8 cellular contexts compared by ENCODE assay signal in genomic region chr20:34956041-34956458, GRCh38. TPM values are rescaled to one million over a fixed set of nuclear protein-coding genes. Genes with fewer than 3 reads are reported as not detected.
DNase-seq lines count a peak whose midpoint lies in the region; ATAC-seq and TF ChIP-seq lines count a peak whose summit lies in the region.

No MANE protein-coding gene starts in this region.

- intact Hi-C loops in gastrocnemius medialis (cut with DNase I; ENCODE audit: low total_unique reads): loop anchor here (10.0 kb wide), 1 partner anchor 139 kb away; the partner anchor contains the start of gene TRPC4AP

- peak overlapping the region; percentile 83 to 97 for H3K27ac Mint-ChIP-seq in T-cell

- TF ChIP-seq POLR2A in gastrocnemius medialis (IDR thresholded peaks at IDR 0.05): no peak

- ATAC-seq in GM18499 (IDR thresholded peaks at IDR 0.05; ENCODE audit: insufficient read depth, unreplicated experiment): peak; percentile 15
- no peak for ATAC-seq in T-cell (replicated peaks in 1 of 4)
- ATAC-seq in gastrocnemius medialis: no peak
- ATAC-seq in GM18868 (IDR thresholded peaks at IDR 0.05; ENCODE audit: unreplicated experiment): no peak
- ATAC-seq in HG03442 (IDR thresholded peaks at IDR 0.05; ENCODE audit: unreplicated experiment): no peak

- H3K9me3 ChIP-seq in gastrocnemius medialis: no peaks in the 10 kb centered on the region

- H3K4me3 Mint-ChIP-seq in T-cell: peak overlapping the region; percentile 90 to 97 (median 95)

- H3K4me3 ChIP-seq in fibroblast of the aortic adventitia (ENCODE audit: low read depth, low read length) (peak overlapping the region; percentile 87), gastrocnemius medialis (peak overlapping the region; percentile 58 to 97 (median 80))

- POLR2A ChIA-PET in T-cell (lab: Charles Lee): interaction anchor here (0.5 to 1.0 kb wide), 4 partner anchors 13 to 390 kb away, joined by 3 to 6 read pairs (median 4); no protein-coding TSS in a partner anchor

- CTCF ChIA-PET in T-cell (lab: Charles Lee): interaction anchor here in 1 of 2 donors (0.6 to 1.9 kb wide), 5 partner anchors 12 to 295 kb away, joined by 4 to 9 read pairs (median 4); partner anchors contain the start of gene NCOA6

- no peaks in the 10 kb centered on the region for H3K9me3 Mint-ChIP-seq in T-cell

- no peaks in the 10 kb centered on the region for H3K36me3 ChIP-seq in gastrocnemius medialis

- no peaks in the 10 kb centered on the region for H3K27me3 ChIP-seq in gastrocnemius medialis

- in situ Hi-C loops in gastrocnemius medialis (cut with MboI; ENCODE audit: low sequenced_read_pairs in 4 of 4): loop anchor here in 3 of 4 donors (5.0 kb wide), 1 partner anchor 84 kb away; the partner anchor contains the start of gene GGT7 (in 3 of the 3)

- no peaks in the 10 kb centered on the region for H3K27me3 Mint-ChIP-seq in T-cell

- H3K4me1 ChIP-seq in gastrocnemius medialis: peaks cover 27 to 51% of the 10 kb centered on the region in 2 donors

- DNase-seq in T-cell: no peak
- no peak for DNase-seq in fibroblast of the aortic adventitia (ENCODE audit: low read depth)
- DNase-seq in gastrocnemius medialis: no peak
- no peak for DNase-seq in Ammon's horn (ENCODE audit: low spot score)
- DNase-seq in NCI-H446 (lab: John Stamatoyannopoulos, UW): no peak

- H3K36me3 Mint-ChIP-seq in T-cell: no peaks in the 10 kb centered on the region

- peak overlapping the region; percentile 83 to 98 (median 91) for H3K27ac ChIP-seq in gastrocnemius medialis

- H3K4me1 Mint-ChIP-seq in T-cell: peaks cover 29 to 36% (median 30%) of the 10 kb centered on the region in 3 donors

- TF ChIP-seq CTCF in fibroblast of the aortic adventitia (IDR thresholded peaks at IDR 0.05; ENCODE audit: insufficient read depth, low read length): no peak
- TF ChIP-seq CTCF in gastrocnemius medialis (IDR thresholded peaks at IDR 0.05 in 4 of 5, conservative IDR thresholded peaks at IDR 0.05 in 1 of 5): peak in 2 of 5 experiments; percentile 12 to 34

RNA-seq across cellular contexts. Expression of gene MYH7B, which starts 0.4 kb away (rescaled TPM):
- under 1 TPM; 0.48 to 0.76 (median 0.67) TPM for total RNA-seq in T-cell
- total RNA-seq in fibroblast of the aortic adventitia (ENCODE audit: low replicate concordance): 0.25 TPM in 1 of 2 replicates, not detected in the other
- total RNA-seq in gastrocnemius medialis: 1 to 10 TPM; 1.6 to 8.5 (median 3.3) TPM

RNA-seq across cellular contexts. Expression of gene GSS, which starts 0.4 kb away (rescaled TPM):
- total RNA-seq in T-cell (10 to 100 TPM; 29.4 to 45.9 (median 42.3) TPM), fibroblast of the aortic adventitia (ENCODE audit: low replicate concordance) (47.8 and 57.8 TPM in 2 replicates), gastrocnemius medialis (10 to 100 TPM; 14.1 to 33.0 (median 23.8) TPM)
